In genomic region chr6:17103715-17104114, GRCh38 we compare ENCODE assay signal across 1 cellular context.
TF ChIP-seq lines count a peak whose summit lies in the region.

No MANE protein-coding gene starts in this region.

TF ChIP-seq in K562, 482 proteins besides CTCF, POLR2A, EP300 and RAD21 (continued from another document):
- TF ChIP-seq FOXP4 (CRISPR knock-in tag; IDR thresholded peaks at IDR 0.05; ENCODE audit: borderline replicate concordance), result no peak
- TF ChIP-seq TFAP4 (CRISPR knock-in tag; IDR thresholded peaks at IDR 0.05; ENCODE audit: borderline replicate concordance), result no peak
- TF ChIP-seq TFAM (CRISPR knock-in tag; conservative IDR thresholded peaks at IDR 0.05), result no peak
- no peak for TF ChIP-seq FOS (IDR thresholded peaks at IDR 0.05; ENCODE audit: extremely low read depth, insufficient read length)
